ENCODE assay signal across 8 cellular contexts in genomic region chr21:34707876-34708325, GRCh38. TPM values are rescaled to one million over a fixed set of nuclear protein-coding genes. Genes with fewer than 3 reads are reported as not detected.
DNase-seq lines count a peak whose midpoint lies in the region; ATAC-seq and TF ChIP-seq lines count a peak whose summit lies in the region.

No MANE protein-coding gene starts in this region.

- no peaks in the 10 kb centered on the region for H3K4me1 ChIP-seq in left lung

- no peaks in the 10 kb centered on the region for H3K27me3 ChIP-seq in left lung

- H3K4me3 ChIP-seq in left lung: no peak overlapping the region

- no peaks in the 10 kb centered on the region for H3K36me3 ChIP-seq in left lung

- TF ChIP-seq CTCF in left lung (IDR thresholded peaks at IDR 0.05): no peak

- peak in 3 of 5 experiments; percentile 7 to 93 (median 37) for DNase-seq in T-helper 2 cell
- DNase-seq in stimulated activated CD4-positive, alpha-beta T cell treated with anti-CD3 and anti-CD28 coated beads, Interleukin-2, amount 100 ng/mL, for 24 hours: peak; percentile 45 to 51
- no peak for DNase-seq in sciatic nerve (ENCODE audit: low spot score)
- DNase-seq in head of caudate nucleus: no peak
- no peak for DNase-seq in AG08395 (ENCODE audit: low spot score)
- DNase-seq in left lung: no peak

- peak; percentile 82 for ATAC-seq in GM19035 (IDR thresholded peaks at IDR 0.05; ENCODE audit: unreplicated experiment)
- peak; percentile 88 for ATAC-seq in HG02938 (IDR thresholded peaks at IDR 0.05; ENCODE audit: unreplicated experiment)
- ATAC-seq in sciatic nerve: no peak
- no peak for ATAC-seq in left lung

- intact Hi-C loops in sciatic nerve (cut with DNase I) (no loop called here), head of caudate nucleus (cut with DNase I) (no loop called here), left lung (cut with DNase I) (no loop called here)

- no peak overlapping the region for H3K27ac ChIP-seq in left lung

- no peaks in the 10 kb centered on the region for H3K9me3 ChIP-seq in left lung

RNA-seq across cellular contexts. Expression of gene CLIC6, which starts 39.1 kb away (rescaled TPM):
- total RNA-seq in sciatic nerve: 4.7 TPM
- 10 to 100 TPM; 21.0 to 21.2 TPM for total RNA-seq in left lung

Comparison
In these comparisons a context has a peak if more than half of its experiments do, and no peak if none do; other contexts are left out.
1. ATAC-seq: peak in GM19035 (single experiment) and HG02938 (single experiment); none in sciatic nerve (single experiment) and left lung (single experiment).
2. DNase-seq: peak in T-helper 2 cell (3 of 5) and stimulated activated CD4-positive, alpha-beta T cell treated with anti-CD3 and anti-CD28 coated beads, Interleukin-2, amount 100 ng/mL, for 24 hours (2 of 2); none in sciatic nerve (single experiment), head of caudate nucleus (0 of 42), AG08395 (single experiment) and left lung (0 of 2).